Comparison of ENCODE assay signal across 11 cellular contexts in genomic region chr1:92473781-92474495, GRCh38. TPM values are rescaled to one million over a fixed set of nuclear protein-coding genes. Genes with fewer than 3 reads are reported as not detected.
A peak's percentile ranks its signal among the peaks of the same experiment; 100 is the strongest.
DNase-seq lines count a peak whose midpoint lies in the region; ATAC-seq and TF ChIP-seq lines count a peak whose summit lies in the region.
"Had no signal": no experiment of that assay in that cellular context is flagged by ENCODE, and none has a peak within 500 bp of the region (broad histone marks: within the 10 kb centered on the region; RNA-seq: fewer than 3 reads in every experiment).

No MANE protein-coding gene starts in this region.

- POLR2A ChIA-PET in CD4-positive, alpha-beta memory T cell (lab: Charles Lee; ENCODE audit: partially characterized antibody) = interaction anchor here (0.8 to 6.2 kb wide), 5 partner anchors 11 to 114 kb away, joined by 3 to 91 read pairs (median 4); partner anchors contain the start of gene GFI1
- POLR2A ChIA-PET in activated CD8-positive, alpha-beta T cell treated with anti-CD3 and anti-CD28 coated beads, Interleukin-2, amount 10 ng/mL, durations not matched to agents 7 days and 5 days (lab: Charles Lee) = interaction anchor here (0.9 to 4.6 kb wide), 7 partner anchors 8 to 158 kb away, joined by 3 to 69 read pairs (median 5); partner anchors contain the start of gene GFI1

- H3K36me3 Mint-ChIP-seq in CD4-positive, alpha-beta memory T cell = peaks cover 6 to 49% of the 10 kb centered on the region in 2 donors
- H3K36me3 Mint-ChIP-seq in activated CD8-positive, alpha-beta T cell treated with anti-CD3 and anti-CD28 coated beads, Interleukin-2, amount 10 ng/mL, durations not matched to agents 7 days and 5 days (ENCODE audit: low read depth) = peaks cover 79% of the 10 kb centered on the region

- no peaks in the 10 kb centered on the region for H3K9me3 ChIP-seq in CD4-positive, alpha-beta memory T cell (ENCODE audit: control insufficient read depth in 1 of 2, low read length in 2 of 2)
- no peaks in the 10 kb centered on the region for H3K9me3 ChIP-seq in right lobe of liver
- H3K9me3 ChIP-seq: SJSA1 had no signal

- H3K27ac Mint-ChIP-seq in CD4-positive, alpha-beta memory T cell = peak overlapping the region; percentile 61 to 89 (median 82)
- peak overlapping the region; percentile 26 for H3K27ac Mint-ChIP-seq in activated CD8-positive, alpha-beta T cell treated with anti-CD3 and anti-CD28 coated beads, Interleukin-2, amount 10 ng/mL, durations not matched to agents 7 days and 5 days
- H3K27ac Mint-ChIP-seq: GM23338 had no signal

- no peak for TF ChIP-seq CTCF in right lobe of liver (IDR thresholded peaks at IDR 0.05)

- no peaks in the 10 kb centered on the region for H3K27me3 ChIP-seq in CD4-positive, alpha-beta memory T cell (ENCODE audit: insufficient read depth, low read length)
- no peaks in the 10 kb centered on the region for H3K27me3 ChIP-seq in right lobe of liver

- ATAC-seq in GM18873 (IDR thresholded peaks at IDR 0.05; ENCODE audit: low FRiP score, unreplicated experiment) (peak; percentile 67), HG02884 (IDR thresholded peaks at IDR 0.05; ENCODE audit: unreplicated experiment) (peak; percentile 80), right lobe of liver (no peak), HG03520 (IDR thresholded peaks at IDR 0.05; ENCODE audit: unreplicated experiment) (no peak)
- peak; percentile 34 for ATAC-seq in activated CD8-positive, alpha-beta T cell treated with anti-CD3 and anti-CD28 coated beads, Interleukin-2, amount 10 ng/mL, durations not matched to agents 7 days and 5 days
- ATAC-seq: GM23338 had no signal

- H3K27me3 Mint-ChIP-seq in CD4-positive, alpha-beta memory T cell = no peaks in the 10 kb centered on the region
- H3K27me3 Mint-ChIP-seq in activated CD8-positive, alpha-beta T cell treated with anti-CD3 and anti-CD28 coated beads, Interleukin-2, amount 10 ng/mL, durations not matched to agents 7 days and 5 days (ENCODE audit: low read depth) = no peaks in the 10 kb centered on the region

- peak overlapping the region in 7 of 8 donors; percentile 41 to 84 (median 49) for H3K4me3 Mint-ChIP-seq in CD4-positive, alpha-beta memory T cell
- H3K4me3 Mint-ChIP-seq in activated CD8-positive, alpha-beta T cell treated with anti-CD3 and anti-CD28 coated beads, Interleukin-2, amount 10 ng/mL, durations not matched to agents 7 days and 5 days = no peak overlapping the region
- H3K4me3 Mint-ChIP-seq: GM23338 had no signal

- TF ChIP-seq POLR2A in right lobe of liver (IDR thresholded peaks at IDR 0.05) = no peak

- DNase-seq in CD4-positive, alpha-beta memory T cell = peak in 1 of 5 donors; percentile 26
- peak; percentile 28 for DNase-seq in activated CD8-positive, alpha-beta T cell treated with anti-CD3 and anti-CD28 coated beads, Interleukin-2, amount 10 ng/mL, durations not matched to agents 7 days and 5 days
- no peak for DNase-seq in DMS153 (lab: John Stamatoyannopoulos, UW)
- DNase-seq in right lobe of liver = no peak
- DNase-seq in islet precursor cell = no peak
- DNase-seq: NCI-H1436 had no signal

- H3K4me3 ChIP-seq in CD4-positive, alpha-beta memory T cell (ENCODE audit: low read length in 2 of 2) = no peak overlapping the region
- H3K4me3 ChIP-seq in right lobe of liver = no peak overlapping the region
- H3K4me3 ChIP-seq: GM23338, SJSA1 had no signal

- H3K27ac ChIP-seq in CD4-positive, alpha-beta memory T cell (ENCODE audit: low read depth, low read length) = peak overlapping the region; percentile 28
- no peak overlapping the region for H3K27ac ChIP-seq in right lobe of liver
- H3K27ac ChIP-seq: SJSA1 had no signal

- CTCF ChIA-PET in CD4-positive, alpha-beta memory T cell (lab: Charles Lee; ENCODE audit: partially characterized antibody) = interaction anchor here (0.7 to 2.4 kb wide), 9 partner anchors 10 to 164 kb away, joined by 3 to 19 read pairs (median 4); no protein-coding TSS in a partner anchor
- CTCF ChIA-PET in activated CD8-positive, alpha-beta T cell treated with anti-CD3 and anti-CD28 coated beads, Interleukin-2, amount 10 ng/mL, durations not matched to agents 7 days and 5 days (lab: Charles Lee) = interaction anchor here (1.1 to 5.6 kb wide), 13 partner anchors 9 to 183 kb away, joined by 3 to 57 read pairs (median 5); partner anchors contain the start of gene GFI1

- H3K36me3 ChIP-seq in CD4-positive, alpha-beta memory T cell (ENCODE audit: insufficient read depth, low read length) = no peaks in the 10 kb centered on the region
- H3K36me3 ChIP-seq in right lobe of liver = no peaks in the 10 kb centered on the region
- H3K36me3 ChIP-seq: SJSA1 had no signal

- no peaks in the 10 kb centered on the region for H3K9me3 Mint-ChIP-seq in CD4-positive, alpha-beta memory T cell
- H3K9me3 Mint-ChIP-seq in activated CD8-positive, alpha-beta T cell treated with anti-CD3 and anti-CD28 coated beads, Interleukin-2, amount 10 ng/mL, durations not matched to agents 7 days and 5 days (ENCODE audit: insufficient read depth) = no peaks in the 10 kb centered on the region

- intact Hi-C loops in CD4-positive, alpha-beta memory T cell (cut with micrococcal nuclease) = no loop called here
- intact Hi-C loops in right lobe of liver (cut with DNase I) = no loop called here

- WGBS in right lobe of liver (ENCODE audit: insufficient coverage, low coverage, low lambda C conversion rate, missing lambda C conversion rate) = 72% methylated on average over 5 of the region's 5 CpGs

- peaks cover 35 to 67% (median 47%) of the 10 kb centered on the region in 4 donors for H3K4me1 Mint-ChIP-seq in CD4-positive, alpha-beta memory T cell
- H3K4me1 Mint-ChIP-seq in activated CD8-positive, alpha-beta T cell treated with anti-CD3 and anti-CD28 coated beads, Interleukin-2, amount 10 ng/mL, durations not matched to agents 7 days and 5 days (ENCODE audit: low read depth) = peaks cover 73% of the 10 kb centered on the region

- H3K4me1 ChIP-seq in CD4-positive, alpha-beta memory T cell (ENCODE audit: insufficient read depth, low read length) = peaks cover 53% of the 10 kb centered on the region
- H3K4me1 ChIP-seq in right lobe of liver = no peaks in the 10 kb centered on the region
- H3K4me1 ChIP-seq: SJSA1 had no signal

RNA-seq across cellular contexts. Expression of gene GFI1, which starts 12.8 kb away (rescaled TPM):
- total RNA-seq in CD4-positive, alpha-beta memory T cell = 10 to 100 TPM; 30.6 to 33.2 TPM
- polyA plus RNA-seq in CD4-positive, alpha-beta memory T cell = 10 to 100 TPM in 1 of 2 donors, 1 to 10 TPM in 1; 7.8 to 12.1 TPM
- 10 to 100 TPM; 47.6 to 48.3 TPM for total RNA-seq in activated CD8-positive, alpha-beta T cell treated with anti-CD3 and anti-CD28 coated beads, Interleukin-2, amount 10 ng/mL, durations not matched to agents 7 days and 5 days
- under 1 TPM; 0.12 to 0.80 (median 0.42) TPM for total RNA-seq in right lobe of liver
- total RNA-seq: SJSA1 had no signal
- polyA plus RNA-seq: GM23338 had no signal

Comparison
In these comparisons a context has a peak if more than half of its experiments do, and no peak if none do; other contexts are left out.
1. ATAC-seq: peak in GM18873 (single experiment), HG02884 (single experiment) and activated CD8-positive, alpha-beta T cell treated with anti-CD3 and anti-CD28 coated beads, Interleukin-2, amount 10 ng/mL, durations not matched to agents 7 days and 5 days (single experiment); none in right lobe of liver (0 of 4) and HG03520 (single experiment).
2. RNA of gene GFI1, which starts 12.8 kb away (total RNA-seq): 47.6 to 48.3 TPM in activated CD8-positive, alpha-beta T cell treated with anti-CD3 and anti-CD28 coated beads, Interleukin-2, amount 10 ng/mL, durations not matched to agents 7 days and 5 days and 30.6 to 33.2 TPM in CD4-positive, alpha-beta memory T cell; 0.12 to 0.80 TPM in right lobe of liver; every median in the first group is over 10 times any median in the second.